26 cellular contexts compared by ENCODE assay signal in genomic region chr5:6082685-6083084, GRCh38.
"Had no signal": no experiment of that assay in that cellular context is flagged by ENCODE, and none has a peak within 500 bp of the region (broad histone marks: within the 10 kb centered on the region; RNA-seq: fewer than 3 reads in every experiment).

No MANE protein-coding gene starts in this region.

- H3K4me1 Mint-ChIP-seq: activated B cell treated with CpG ODN at 0.5 μM for 24 hours; activated CD4-positive, alpha-beta T cell treated with anti-CD3 and anti-CD28 coated beads, Interleukin-2, amount 10 ng/mL, durations not matched to agents 24 days and 14 days; activated CD8-positive, alpha-beta memory T cell treated with anti-CD3 and anti-CD28 coated beads, Interleukin-2, amount 10 ng/mL, durations not matched to agents 7 days and 5 days; activated naive CD8-positive, alpha-beta T cell treated with anti-CD3 and anti-CD28 coated beads, Interleukin-2, amount 50 U/mL, for 24 hours; central memory CD8-positive, alpha-beta T cell had no signal

- FAIRE-seq: K562, RCC 7860 had no signal

- H3K27ac Mint-ChIP-seq: activated B cell treated with CpG ODN at 0.5 μM for 24 hours; activated CD4-positive, alpha-beta T cell treated with anti-CD3 and anti-CD28 coated beads, Interleukin-2, amount 10 ng/mL, durations not matched to agents 24 days and 14 days; activated CD8-positive, alpha-beta memory T cell treated with anti-CD3 and anti-CD28 coated beads, Interleukin-2, amount 10 ng/mL, durations not matched to agents 7 days and 5 days; activated naive CD4-positive, alpha-beta T cell treated with anti-CD3 and anti-CD28 coated beads, Interleukin-2, amount 50 U/mL, for 72 hours; activated naive CD8-positive, alpha-beta T cell treated with anti-CD3 and anti-CD28 coated beads, Interleukin-2, amount 50 U/mL, for 24 hours; activated T-cell treated with anti-CD3 and anti-CD28 coated beads, Interleukin-2, amount 50 U/mL, for 24 hours; activated T-helper 1 cell treated with anti-CD3 and anti-CD28 coated beads, Interleukin-12 subunit alpha, Interleukin-12 subunit beta, Interleukin-2, Interleukin-4 antibody, amounts not matched to agents 30 ng/mL and 10 ng/mL and 1 ng/mL, durations not matched to agents 14 hours and 24 hours and 36 hours; T-helper 1 cell treated with Interleukin-12 subunit alpha and Interleukin-12 subunit beta and Interleukin-4 antibody, amounts not matched to agents 30 μg/mL and 1 μg/mL, for 36 hours had no signal

- H3K27me3 Mint-ChIP-seq: activated B cell treated with CpG ODN at 0.5 μM for 24 hours; activated CD4-positive, alpha-beta T cell treated with anti-CD3 and anti-CD28 coated beads, Interleukin-2, amount 10 ng/mL, durations not matched to agents 24 days and 14 days; activated CD8-positive, alpha-beta memory T cell treated with anti-CD3 and anti-CD28 coated beads, Interleukin-2, amount 10 ng/mL, durations not matched to agents 7 days and 5 days; activated naive CD8-positive, alpha-beta T cell treated with anti-CD3 and anti-CD28 coated beads, Interleukin-2, amount 50 U/mL, for 24 hours; activated T-cell treated with anti-CD3 and anti-CD28 coated beads, Interleukin-2, amount 50 U/mL, for 24 hours; central memory CD8-positive, alpha-beta T cell had no signal

- ATAC-seq: activated CD8-positive, alpha-beta memory T cell treated with anti-CD3 and anti-CD28 coated beads, Interleukin-2, amount 10 ng/mL, durations not matched to agents 7 days and 5 days; activated naive CD4-positive, alpha-beta T cell treated with anti-CD3 and anti-CD28 coated beads, Interleukin-2, amount 50 U/mL, for 72 hours; activated naive CD8-positive, alpha-beta T cell treated with anti-CD3 and anti-CD28 coated beads, Interleukin-2, amount 50 U/mL, for 24 hours; K562 had no signal

- H3K36me3 Mint-ChIP-seq: activated CD8-positive, alpha-beta memory T cell treated with anti-CD3 and anti-CD28 coated beads, Interleukin-2, amount 10 ng/mL, durations not matched to agents 7 days and 5 days; activated naive CD4-positive, alpha-beta T cell treated with anti-CD3 and anti-CD28 coated beads, Interleukin-2, amount 50 U/mL, for 72 hours had no signal

- H3K4me3 Mint-ChIP-seq: activated B cell treated with CpG ODN at 0.5 μM for 24 hours; activated CD4-positive, alpha-beta T cell treated with anti-CD3 and anti-CD28 coated beads, Interleukin-2, amount 10 ng/mL, durations not matched to agents 24 days and 14 days; activated CD8-positive, alpha-beta memory T cell treated with anti-CD3 and anti-CD28 coated beads, Interleukin-2, amount 10 ng/mL, durations not matched to agents 7 days and 5 days; activated naive CD8-positive, alpha-beta T cell treated with anti-CD3 and anti-CD28 coated beads, Interleukin-2, amount 50 U/mL, for 24 hours; activated T-cell treated with anti-CD3 and anti-CD28 coated beads, Interleukin-2, amount 50 U/mL, for 24 hours; activated T-helper 1 cell treated with anti-CD3 and anti-CD28 coated beads, Interleukin-12 subunit alpha, Interleukin-12 subunit beta, Interleukin-2, Interleukin-4 antibody, amounts not matched to agents 30 ng/mL and 10 ng/mL and 1 ng/mL, durations not matched to agents 14 hours and 24 hours and 36 hours; central memory CD8-positive, alpha-beta T cell; T-helper 1 cell treated with Interleukin-12 subunit alpha and Interleukin-12 subunit beta and Interleukin-4 antibody, amounts not matched to agents 30 μg/mL and 1 μg/mL, for 36 hours had no signal

- DNase-seq: activated B cell treated with CpG ODN at 0.5 μM for 24 hours; activated CD4-positive, alpha-beta T cell treated with anti-CD3 and anti-CD28 coated beads for 1 hour; activated CD4-positive, alpha-beta T cell treated with anti-CD3 and anti-CD28 coated beads, Interleukin-2, amount 10 ng/mL, durations not matched to agents 24 days and 14 days; activated CD4-positive, alpha-beta T cell treated with anti-CD3 and anti-CD28 coated beads, Interleukin-2, amount 50 U/mL, for 48 hours; activated CD8-positive, alpha-beta memory T cell treated with anti-CD3 and anti-CD28 coated beads, Interleukin-2, amount 10 ng/mL, durations not matched to agents 7 days and 5 days; activated effector memory CD4-positive, alpha-beta T cell treated with Interleukin-2 at 50 U/mL for 16 hours; activated naive CD4-positive, alpha-beta T cell; activated naive CD8-positive, alpha-beta T cell treated with anti-CD3 and anti-CD28 coated beads, Interleukin-2, amount 50 U/mL, for 24 hours; activated T-cell treated with anti-CD3 and anti-CD28 coated beads, Interleukin-2, amount 50 U/mL, for 24 hours; amygdala; Karpas-422; MM.1S; NCI-H1105; NCI-H187; NCI-H2081; NCI-H510A treated with DMSO at 0.1 percent for 48 hours; NCI-H69; NK-92 treated with Interleukin-12 subunit alpha and Interleukin-12 subunit beta, amount 100 ng/mL, for 24 hours; OCI-M1; SHP77 treated with DMSO at 0.1 percent for 48 hours had no signal

- H3K9me3 Mint-ChIP-seq: activated B cell treated with CpG ODN at 0.5 μM for 24 hours; activated CD4-positive, alpha-beta T cell treated with anti-CD3 and anti-CD28 coated beads, Interleukin-2, amount 10 ng/mL, durations not matched to agents 24 days and 14 days; activated naive CD8-positive, alpha-beta T cell treated with anti-CD3 and anti-CD28 coated beads, Interleukin-2, amount 50 U/mL, for 24 hours; activated T-cell treated with anti-CD3 and anti-CD28 coated beads, Interleukin-2, amount 50 U/mL, for 24 hours; activated T-helper 1 cell treated with anti-CD3 and anti-CD28 coated beads, Interleukin-12 subunit alpha, Interleukin-12 subunit beta, Interleukin-2, Interleukin-4 antibody, amounts not matched to agents 30 ng/mL and 10 ng/mL and 1 ng/mL, durations not matched to agents 14 hours and 24 hours and 36 hours; T-helper 1 cell treated with Interleukin-12 subunit alpha and Interleukin-12 subunit beta and Interleukin-4 antibody, amounts not matched to agents 30 μg/mL and 1 μg/mL, for 36 hours had no signal

- H3K4me3 ChIP-seq: K562 had no signal
